In genomic region chr2:231604101-231604684, GRCh38 we compare ENCODE assay signal across 8 cellular contexts. TPM values are rescaled to one million over a fixed set of nuclear protein-coding genes. Genes with fewer than 3 reads are reported as not detected.
A peak's percentile ranks its signal among the peaks of the same experiment; 100 is the strongest.
DNase-seq lines count a peak whose midpoint lies in the region; ATAC-seq and TF ChIP-seq lines count a peak whose summit lies in the region.

No MANE protein-coding gene starts in this region.

- no peaks in the 10 kb centered on the region for H3K27me3 ChIP-seq in CD4-positive, alpha-beta memory T cell (ENCODE audit: insufficient read depth, low read length)
- H3K27me3 ChIP-seq in muscle layer of colon (ENCODE audit: control insufficient read depth in 1 of 2, insufficient read depth in 2 of 2, low read length in 2 of 2), result no peaks in the 10 kb centered on the region
- H3K27me3 ChIP-seq in vagina, result no peaks in the 10 kb centered on the region

- H3K36me3 Mint-ChIP-seq in CD4-positive, alpha-beta memory T cell, result no peaks in the 10 kb centered on the region
- H3K36me3 Mint-ChIP-seq in T-helper 17 cell (ENCODE audit: low read depth), result no peaks in the 10 kb centered on the region

- intact Hi-C loops in CD4-positive, alpha-beta memory T cell (cut with micrococcal nuclease), result loop anchor here (1.0 to 5.0 kb wide), 2 partner anchors 58 to 142 kb away; partner anchors contain the start of gene NCL
- intact Hi-C loops in vagina (cut with DNase I), result loop anchor here (5.0 kb wide), 1 partner anchor 42 kb away; no protein-coding TSS in a partner anchor

- H3K27me3 Mint-ChIP-seq in CD4-positive, alpha-beta memory T cell, result no peaks in the 10 kb centered on the region
- H3K27me3 Mint-ChIP-seq in T-helper 17 cell, result no peaks in the 10 kb centered on the region

- TF ChIP-seq CTCF in vagina (IDR thresholded peaks at IDR 0.05), result no peak

- H3K4me1 Mint-ChIP-seq in CD4-positive, alpha-beta memory T cell, result peaks cover 4 to 14% (median 10%) of the 10 kb centered on the region in 4 donors
- H3K4me1 Mint-ChIP-seq in T-helper 17 cell, result peaks cover 9% of the 10 kb centered on the region

- ATAC-seq in HG03442 (IDR thresholded peaks at IDR 0.05; ENCODE audit: unreplicated experiment), result peak; percentile 32
- no peak for ATAC-seq in T-helper 17 cell

- H3K9ac ChIP-seq in muscle layer of colon (ENCODE audit: low read length), result peak overlapping the region; percentile 93

- H3K4me3 Mint-ChIP-seq in CD4-positive, alpha-beta memory T cell, result peak overlapping the region; percentile 7 to 68 (median 42)
- H3K4me3 Mint-ChIP-seq in T-helper 17 cell, result peak overlapping the region; percentile 83

- H3K36me3 ChIP-seq in CD4-positive, alpha-beta memory T cell (ENCODE audit: insufficient read depth, low read length), result no peaks in the 10 kb centered on the region
- H3K36me3 ChIP-seq in muscle layer of colon (ENCODE audit: insufficient read depth, low read length) (no peaks in the 10 kb centered on the region), vagina (no peaks in the 10 kb centered on the region)

- H3K27ac Mint-ChIP-seq in CD4-positive, alpha-beta memory T cell, result peak overlapping the region; percentile 89 to 95 (median 93)
- peak overlapping the region; percentile 95 for H3K27ac Mint-ChIP-seq in T-helper 17 cell

- no peaks in the 10 kb centered on the region for H3K9me3 ChIP-seq in CD4-positive, alpha-beta memory T cell (ENCODE audit: control insufficient read depth in 1 of 2, low read length in 2 of 2)
- H3K9me3 ChIP-seq in T-helper 17 cell (ENCODE audit: control insufficient read depth, low read length, poor library complexity, severe bottlenecking), result no peaks in the 10 kb centered on the region
- no peaks in the 10 kb centered on the region for H3K9me3 ChIP-seq in muscle layer of colon (ENCODE audit: low read length)
- H3K9me3 ChIP-seq in vagina, result no peaks in the 10 kb centered on the region

- POLR2A ChIA-PET in CD4-positive, alpha-beta memory T cell (lab: Charles Lee; ENCODE audit: partially characterized antibody), result interaction anchor here (0.8 to 3.6 kb wide), 9 partner anchors 10 to 140 kb away, joined by 3 to 33 read pairs (median 5); partner anchors contain the start of genes NCL and PTMA

- H3K27ac ChIP-seq in CD4-positive, alpha-beta memory T cell (ENCODE audit: low read depth, low read length), result peak overlapping the region; percentile 89
- H3K27ac ChIP-seq in muscle layer of colon (ENCODE audit: low read depth, low read length) (peak overlapping the region; percentile 98), vagina (peak overlapping the region; percentile 95)

- peak in 1 of 2 donors; percentile 84 for TF ChIP-seq POLR2A in vagina (IDR thresholded peaks at IDR 0.05)

- DNase-seq in CD4-positive, alpha-beta memory T cell, result peak in 1 of 5 donors; percentile 10
- DNase-seq in GM19238 (ENCODE audit: insufficient read length, low spot score), result peak; percentile 67
- peak in 1 of 3 donors; percentile 17 for DNase-seq in T-helper 17 cell
- DNase-seq in epidermal melanocyte (ENCODE audit: insufficient read length, low spot score), result peak; percentile 77
- DNase-seq in vagina (ENCODE audit: extremely low spot score in 2 of 2), result no peak
- no peak for DNase-seq in NOMO-1 treated with dmso at 0.1 percent for 144 hours (lab: John Stamatoyannopoulos, UW; ENCODE audit: unreplicated experiment)

- peak overlapping the region in 1 of 2 donors; percentile 52 for H3K4me3 ChIP-seq in CD4-positive, alpha-beta memory T cell (ENCODE audit: low read length in 2 of 2)
- H3K4me3 ChIP-seq in muscle layer of colon (ENCODE audit: low read depth in 1 of 2, low read length in 2 of 2) (peak overlapping the region; percentile 59 to 70), vagina (peak overlapping the region; percentile 59 to 61)

- H3K9me3 Mint-ChIP-seq in CD4-positive, alpha-beta memory T cell, result peaks cover 0 to 1% (median 0%) of the 10 kb centered on the region in 8 donors

- peaks cover 14% of the 10 kb centered on the region for H3K4me1 ChIP-seq in CD4-positive, alpha-beta memory T cell (ENCODE audit: insufficient read depth, low read length)
- H3K4me1 ChIP-seq in muscle layer of colon (ENCODE audit: insufficient read depth, low read length) (peaks cover 41% of the 10 kb centered on the region), vagina (peaks cover 40% of the 10 kb centered on the region)

- CTCF ChIA-PET in CD4-positive, alpha-beta memory T cell (lab: Charles Lee; ENCODE audit: partially characterized antibody), result interaction anchor here (0.6 to 1.0 kb wide), 5 partner anchors 9 to 168 kb away, joined by 3 to 7 read pairs (median 3); no protein-coding TSS in a partner anchor

RNA-seq across cellular contexts. Expression of gene TEX44, which starts 11.5 kb away (rescaled TPM):
- total RNA-seq in CD4-positive, alpha-beta memory T cell, result not detected
- not detected for polyA plus RNA-seq in CD4-positive, alpha-beta memory T cell
- not detected for total RNA-seq in T-helper 17 cell
- total RNA-seq in vagina, result not detected

Comparison
In these comparisons a context has a peak if more than half of its experiments do, and no peak if none do; other contexts are left out.
1. DNase-seq: peak in GM19238 (single experiment) and epidermal melanocyte (single experiment); none in vagina (0 of 2) and NOMO-1 treated with dmso at 0.1 percent for 144 hours (single experiment).
2. Peak in every context shown above with its lines, with median percentiles within 50 percentile points of each other: H3K27ac ChIP-seq.